13 cellular contexts compared by ENCODE assay signal in the genomic region with DNA sequence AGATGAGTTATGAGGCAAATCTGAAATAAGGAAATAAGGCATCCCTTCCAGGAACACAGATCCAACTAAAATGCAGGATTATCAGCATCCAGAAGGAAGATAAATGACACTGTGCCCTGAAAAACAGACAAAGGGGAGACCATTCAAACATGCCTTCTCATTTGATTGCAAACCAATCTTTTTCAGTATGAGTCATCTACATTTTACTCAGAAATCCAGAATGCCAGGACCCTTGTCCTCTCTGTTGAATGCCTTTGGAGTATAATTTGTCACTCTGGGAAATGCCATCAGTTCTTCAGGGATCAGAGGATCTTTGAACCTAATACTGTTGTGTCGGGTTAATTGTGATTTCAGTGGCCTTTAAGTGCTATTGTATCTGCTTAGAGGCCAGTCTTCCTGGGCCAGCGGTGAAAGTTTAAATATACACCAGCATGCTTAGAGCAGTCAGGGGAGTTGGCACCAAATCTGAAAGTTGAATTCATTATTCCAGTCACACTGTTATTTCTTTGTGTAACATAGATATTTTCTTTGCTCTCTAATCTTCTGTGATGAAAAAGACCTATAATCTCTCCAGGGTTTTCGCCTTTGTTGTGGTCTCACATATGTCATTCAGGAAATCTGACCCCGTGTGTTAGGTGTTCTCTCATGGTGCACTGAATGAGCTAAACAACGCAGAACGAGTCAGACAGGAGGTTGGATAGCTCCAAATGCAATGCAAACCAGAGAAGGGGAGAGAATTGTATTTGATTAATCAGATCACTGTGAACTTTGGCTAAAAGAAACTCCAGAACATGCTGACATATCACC.
DNase-seq lines count a peak whose midpoint lies in the region; ATAC-seq, FAIRE-seq and TF ChIP-seq lines count a peak whose summit lies in the region.
"Had no signal": no experiment of that assay in that cellular context is flagged by ENCODE, and none has a peak within 500 bp of the region (broad histone marks: within the 10 kb centered on the region; RNA-seq: fewer than 3 reads in every experiment).

No MANE protein-coding gene starts in this region.

- TF ChIP-seq CTCF in CD4-positive, alpha-beta T cell (IDR thresholded peaks at IDR 0.05): no peak
- TF ChIP-seq CTCF in endodermal cell (conservative IDR thresholded peaks at IDR 0.05): no peak

- H3K36me3 ChIP-seq in endodermal cell (ENCODE audit: control insufficient read depth, insufficient read depth, low read length): no peaks in the 10 kb centered on the region
- H3K36me3 ChIP-seq: prostate gland had no signal

- no peak overlapping the region for H3K9ac ChIP-seq in endodermal cell (ENCODE audit: extremely low read depth, low read length, poor library complexity, severe bottlenecking)

- no peaks in the 10 kb centered on the region for H3K36me3 Mint-ChIP-seq in CD4-positive, alpha-beta T cell (ENCODE audit: low read depth)
- no peaks in the 10 kb centered on the region for H3K36me3 Mint-ChIP-seq in endodermal cell (ENCODE audit: low read depth)
- H3K36me3 Mint-ChIP-seq: memory B cell had no signal

- peaks cover 15% of the 10 kb centered on the region for H3K4me1 Mint-ChIP-seq in CD4-positive, alpha-beta T cell (ENCODE audit: low read depth)
- H3K4me1 Mint-ChIP-seq in endodermal cell: no peaks in the 10 kb centered on the region

- WGBS in endodermal cell (ENCODE audit: insufficient coverage in 1 of 2, insufficient read length in 1 of 2), 2 experiments: 82 to 83% methylated on average over 5 to 6 of the region's 6 CpGs

- FAIRE-seq in frontal cortex (lab: Jason Lieb, UNC): no peak

- peak; percentile 84 for ATAC-seq in CD4-positive, alpha-beta T cell (ENCODE audit: poor library complexity)
- ATAC-seq in GM21515 (IDR thresholded peaks at IDR 0.05; ENCODE audit: unreplicated experiment) (peak; percentile 31), Right ventricle myocardium inferior (no peak), HG03342 (IDR thresholded peaks at IDR 0.05; ENCODE audit: unreplicated experiment) (no peak)

- no peaks in the 10 kb centered on the region for H3K27me3 ChIP-seq in CD4-positive, alpha-beta T cell (ENCODE audit: control insufficient read depth, insufficient read depth, low read length)
- H3K27me3 ChIP-seq in endodermal cell (ENCODE audit: control insufficient read depth, insufficient read depth, low read length, poor library complexity, severe bottlenecking): no peaks in the 10 kb centered on the region

- CTCF ChIA-PET in CD4-positive, alpha-beta T cell (lab: Charles Lee): no interaction called here

- H3K27me3 Mint-ChIP-seq in CD4-positive, alpha-beta T cell: peaks cover 7% of the 10 kb centered on the region
- no peaks in the 10 kb centered on the region for H3K27me3 Mint-ChIP-seq in endodermal cell (ENCODE audit: insufficient read depth)

- H3K27ac Mint-ChIP-seq in CD4-positive, alpha-beta T cell: no peak overlapping the region
- no peak overlapping the region for H3K27ac Mint-ChIP-seq in endodermal cell
- H3K27ac Mint-ChIP-seq: memory B cell had no signal

- no peak overlapping the region for H3K27ac ChIP-seq in CD4-positive, alpha-beta T cell (ENCODE audit: low read depth, low read length)
- peak overlapping the region; percentile 68 for H3K27ac ChIP-seq in endodermal cell (ENCODE audit: low read depth, low read length)
- H3K27ac ChIP-seq: prostate gland, RWPE1 had no signal

- no peaks in the 10 kb centered on the region for H3K4me1 ChIP-seq in endodermal cell (ENCODE audit: control insufficient read depth, insufficient read depth, low read length)
- H3K4me1 ChIP-seq: prostate gland had no signal

- intact Hi-C loops in CD4-positive, alpha-beta T cell (cut with DNase I, micrococcal nuclease): loop anchor here in 1 of 2 experiments (10.0 kb wide), 1 partner anchor 66 kb away; no protein-coding TSS in a partner anchor
- intact Hi-C loops in Right ventricle myocardium inferior (cut with DNase I): no loop called here

- no peaks in the 10 kb centered on the region for H3K9me3 Mint-ChIP-seq in CD4-positive, alpha-beta T cell
- H3K9me3 Mint-ChIP-seq in endodermal cell: no peaks in the 10 kb centered on the region
- H3K9me3 Mint-ChIP-seq: memory B cell had no signal

- H3K9me3 ChIP-seq in CD4-positive, alpha-beta T cell (ENCODE audit: control insufficient read depth, low read length): no peaks in the 10 kb centered on the region
- no peaks in the 10 kb centered on the region for H3K9me3 ChIP-seq in endodermal cell (ENCODE audit: control insufficient read depth, low read length)
- H3K9me3 ChIP-seq: prostate gland had no signal

- H3K4me3 Mint-ChIP-seq in CD4-positive, alpha-beta T cell: no peak overlapping the region
- H3K4me3 Mint-ChIP-seq in endodermal cell: no peak overlapping the region
- H3K4me3 Mint-ChIP-seq: memory B cell had no signal

- no peak overlapping the region for H3K4me3 ChIP-seq in endodermal cell (ENCODE audit: low read length)
- H3K4me3 ChIP-seq: prostate gland had no signal

- POLR2A ChIA-PET in CD4-positive, alpha-beta T cell (lab: Charles Lee): no interaction called here

- peak in 1 of 10 experiments; percentile 8 for DNase-seq in CD4-positive, alpha-beta T cell
- DNase-seq in SHP77 treated with DMSO at 0.1 percent for 48 hours (lab: John Stamatoyannopoulos, UW): peak; percentile 37
- no peak for DNase-seq in endodermal cell
- DNase-seq in frontal cortex (ENCODE audit: low spot score in 2 of 2): no peak
- DNase-seq in ureter (ENCODE audit: low spot score): no peak
- no peak for DNase-seq in Right ventricle myocardium inferior (ENCODE audit: missing footprints)
- DNase-seq: activated effector memory CD4-positive, alpha-beta T cell treated with anti-CD3 and anti-CD28 coated beads, Interleukin-2, amount 50 U/mL, for 16 hours; NCI-H1436 had no signal

Comparison
In these comparisons a context has a peak if more than half of its experiments do, and no peak if none do; other contexts are left out.
1. ATAC-seq: peak in CD4-positive, alpha-beta T cell (single experiment) and GM21515 (single experiment); none in Right ventricle myocardium inferior (single experiment) and HG03342 (single experiment).